Comparison of ENCODE assay signal across 24 cellular contexts in genomic region chr12:83472350-83472749, GRCh38.
DNase-seq lines count a peak whose midpoint lies in the region; ATAC-seq and TF ChIP-seq lines count a peak whose summit lies in the region.
"Had no signal": no experiment of that assay in that cellular context is flagged by ENCODE, and none has a peak within 500 bp of the region (broad histone marks: within the 10 kb centered on the region; RNA-seq: fewer than 3 reads in every experiment).

No MANE protein-coding gene starts in this region.

- peaks cover 15% of the 10 kb centered on the region for H3K4me1 ChIP-seq in left ventricle myocardium inferior
- no peaks in the 10 kb centered on the region for H3K4me1 ChIP-seq in right cardiac atrium (ENCODE audit: control insufficient read depth, insufficient read depth, low read length)
- no peaks in the 10 kb centered on the region for H3K4me1 ChIP-seq in SJSA1 (replicated peaks)
- H3K4me1 ChIP-seq: BE2C, BLaER1 had no signal

- peak; percentile 46 for ATAC-seq in Right ventricle myocardium superior (ENCODE audit: poor library complexity)
- ATAC-seq in left cardiac atrium, result no peak
- ATAC-seq in right cardiac atrium, result no peak
- no peak for ATAC-seq in left lobe of liver
- ATAC-seq: GM12878 had no signal

- H3K36me3 ChIP-seq in left ventricle myocardium inferior (no peaks in the 10 kb centered on the region), SJSA1 (no peaks in the 10 kb centered on the region)
- H3K36me3 ChIP-seq: BE2C, BLaER1 had no signal

- H3K4me3 ChIP-seq in left ventricle myocardium inferior (peak overlapping the region; percentile 5), right cardiac atrium (ENCODE audit: low read length) (no peak overlapping the region), SJSA1 (no peak overlapping the region)
- H3K4me3 ChIP-seq: BLaER1, GM12878 had no signal

- no peaks in the 10 kb centered on the region for H3K9me3 ChIP-seq in left ventricle myocardium inferior (replicated peaks)
- H3K9me3 ChIP-seq in right cardiac atrium (ENCODE audit: control insufficient read depth, low read length), result no peaks in the 10 kb centered on the region
- no peaks in the 10 kb centered on the region for H3K9me3 ChIP-seq in SJSA1 (replicated peaks)
- H3K9me3 ChIP-seq: BE2C, BLaER1 had no signal

- no peak overlapping the region for H3K27ac ChIP-seq in left ventricle myocardium inferior (replicated peaks)
- no peak overlapping the region for H3K27ac ChIP-seq in right cardiac atrium (ENCODE audit: low read length)
- H3K27ac ChIP-seq in SJSA1, result no peak overlapping the region
- H3K27ac ChIP-seq: BLaER1 had no signal

- no peak for TF ChIP-seq CTCF in left ventricle myocardium inferior (IDR thresholded peaks at IDR 0.05; ENCODE audit: borderline replicate concordance)

- DNase-seq in Right ventricle myocardium superior, result no peak
- no peak for DNase-seq in left cardiac atrium
- DNase-seq in left ventricle myocardium inferior, result no peak
- no peak for DNase-seq in right cardiac atrium
- DNase-seq in SJSA1 (ENCODE audit: low read depth in 1 of 2, low spot score in 2 of 2), result peak; percentile 64 to 70
- no peak for DNase-seq in left lobe of liver (ENCODE audit: low spot score)
- no peak for DNase-seq in pons (ENCODE audit: low spot score)
- DNase-seq: 8988T; ACHN; BE2C; C1 segment of cervical spinal cord; CD4-positive, alpha-beta memory T cell; CD4-positive, CD25-positive, alpha-beta regulatory T cell; CD8-positive, alpha-beta memory T cell; COR-L47; DMS 273 treated with DMSO at 0.1 percent for 48 hours; DMS153; DMS53; DMS79; DND-41; EL; GDM1 had no signal

- 56% methylated on average over 4 of the region's 4 CpGs for WGBS in right cardiac atrium

- intact Hi-C loops in Right ventricle myocardium superior (cut with DNase I) (no loop called here), left cardiac atrium (cut with DNase I) (no loop called here), left ventricle myocardium inferior (cut with micrococcal nuclease) (no loop called here), right cardiac atrium (cut with DNase I) (no loop called here)

- H3K27me3 ChIP-seq in left ventricle myocardium inferior (ENCODE audit: low read depth), result no peaks in the 10 kb centered on the region
- H3K27me3 ChIP-seq in right cardiac atrium (ENCODE audit: control insufficient read depth, insufficient read depth), result no peaks in the 10 kb centered on the region
- H3K27me3 ChIP-seq in SJSA1 (replicated peaks), result peaks cover 79% of the 10 kb centered on the region
- H3K27me3 ChIP-seq: BE2C, BLaER1 had no signal

Comparison
In these comparisons a context has a peak if more than half of its experiments do, and no peak if none do; other contexts are left out.
1. DNase-seq: peak in SJSA1 (2 of 2); none in Right ventricle myocardium superior (single experiment), left cardiac atrium (single experiment), left ventricle myocardium inferior (single experiment), right cardiac atrium (0 of 3), left lobe of liver (single experiment) and pons (single experiment).